In genomic region chr6:169589699-169590257, GRCh38 we compare ENCODE assay signal across 8 cellular contexts.
A peak's percentile ranks its signal among the peaks of the same experiment; 100 is the strongest.
DNase-seq lines count a peak whose midpoint lies in the region; ATAC-seq and TF ChIP-seq lines count a peak whose summit lies in the region.

No MANE protein-coding gene starts in this region.

- peak overlapping the region; percentile 29 for H3K27ac ChIP-seq in KOPT-K1 (ENCODE audit: low read depth, low read length, poor library complexity, severe bottlenecking)
- peak overlapping the region in 3 of 5 donors; percentile 21 to 44 (median 44) for H3K27ac ChIP-seq in stomach

- TF ChIP-seq EP300 in stomach (IDR thresholded peaks at IDR 0.05), result no peak

- no peak overlapping the region for H3K4me3 ChIP-seq in stomach

- no peaks in the 10 kb centered on the region for H3K4me1 ChIP-seq in stomach

- H3K9me3 ChIP-seq in KOPT-K1 (ENCODE audit: insufficient read depth, low read length, poor library complexity, severe bottlenecking) (peaks cover 12% of the 10 kb centered on the region), stomach (peaks cover 0 to 2% (median 0%) of the 10 kb centered on the region in 4 donors)

- 63 to 73% (median 65%) methylated on average over 6 of the region's 6 CpGs for WGBS in stomach, 5 donors

- no peak for TF ChIP-seq CTCF in GM10248 (IDR thresholded peaks at IDR 0.05; ENCODE audit: control extremely low read depth, extremely low read depth, low read depth, missing control alignments)
- no peak for TF ChIP-seq CTCF in stomach (IDR thresholded peaks at IDR 0.05)

- no peaks in the 10 kb centered on the region for H3K27me3 ChIP-seq in stomach

- POLR2A ChIA-PET in GM10248 (lab: Yijun Ruan, JAX), result no interaction called here

- ATAC-seq in GM21526 (IDR thresholded peaks at IDR 0.05; ENCODE audit: low FRiP score, unreplicated experiment), result peak; percentile 77

- intact Hi-C loops in stomach (cut with DNase I; ENCODE audit: low total_unique reads), result no loop called here

- DNase-seq in GM10248 (ENCODE audit: extremely low spot score) (peak; percentile 51), dermis microvascular lymphatic vessel endothelial cell (ENCODE audit: low read depth in 2 of 2) (peak; percentile 12 to 39), stomach (no peak), COR-L47 (lab: John Stamatoyannopoulos, UW) (no peak), NCI-H82 (lab: John Stamatoyannopoulos, UW) (no peak)
- no peak for DNase-seq in central memory CD4-positive, alpha-beta T cell

- no peaks in the 10 kb centered on the region for H3K36me3 ChIP-seq in KOPT-K1 (ENCODE audit: insufficient read depth, low read length)
- no peaks in the 10 kb centered on the region for H3K36me3 ChIP-seq in stomach

- CTCF ChIA-PET in GM10248 (lab: Yijun Ruan, JAX), result no interaction called here

- no peak for TF ChIP-seq POLR2A in stomach (IDR thresholded peaks at IDR 0.05)

Comparison
In these comparisons a context has a peak if more than half of its experiments do, and no peak if none do; other contexts are left out.
1. DNase-seq: peak in GM10248 (single experiment) and dermis microvascular lymphatic vessel endothelial cell (2 of 2); none in stomach (single experiment), COR-L47 (single experiment), NCI-H82 (single experiment) and central memory CD4-positive, alpha-beta T cell (single experiment).